Comparison of ENCODE assay signal across 27 cellular contexts in the genomic region with DNA sequence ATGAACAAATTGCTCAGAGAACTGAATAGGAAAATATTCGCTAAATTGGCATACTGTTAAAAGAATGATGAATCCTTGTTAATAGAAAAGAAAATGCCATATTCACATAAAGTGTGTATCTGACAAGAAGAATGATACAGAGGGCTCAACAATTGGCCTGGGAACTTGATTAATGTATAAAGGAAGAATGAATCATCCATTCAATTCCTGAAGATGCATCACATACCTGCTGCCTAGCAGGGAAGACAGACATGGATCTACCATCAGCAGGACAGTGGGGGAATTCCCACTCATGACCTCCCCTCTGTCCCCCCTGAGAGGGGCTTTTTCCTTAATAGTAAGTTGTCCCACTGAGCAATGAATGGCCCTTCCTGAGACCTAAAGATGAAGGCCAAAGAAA. TPM values are rescaled to one million over a fixed set of nuclear protein-coding genes. Genes with fewer than 3 reads are reported as not detected.
"Had no signal": no experiment of that assay in that cellular context is flagged by ENCODE, and none has a peak within 500 bp of the region (broad histone marks: within the 10 kb centered on the region; RNA-seq: fewer than 3 reads in every experiment).

No MANE protein-coding gene starts in this region.

- H3K27ac Mint-ChIP-seq: activated B cell treated with CpG ODN at 0.5 μM for 24 hours; activated CD4-positive, alpha-beta T cell treated with anti-CD3 and anti-CD28 coated beads for 36 hours; activated naive CD4-positive, alpha-beta T cell treated with anti-CD3 and anti-CD28 coated beads, Interleukin-2, amount 50 U/mL, for 72 hours; activated T-cell treated with anti-CD3 and anti-CD28 coated beads, Interleukin-2, amount 50 U/mL, for 24 hours; activated T-helper 17 cell treated with anti-CD3 and anti-CD28 coated beads, Interleukin-2, amount 50 U/mL, for 72 hours; nephron; stimulated activated naive CD8-positive, alpha-beta T cell treated with anti-CD3 and anti-CD28 coated beads, Interleukin-15, Interleukin-2, amounts not matched to agents 100 ng/mL and 50 ng/mL, for 24 hours; T-helper 1 cell treated with Interleukin-12 subunit alpha and Interleukin-12 subunit beta and Interleukin-4 antibody, amounts not matched to agents 30 μg/mL and 1 μg/mL, for 36 hours had no signal

- FAIRE-seq: kidney, pancreas had no signal

- H3K4me3 Mint-ChIP-seq: activated B cell treated with CpG ODN at 0.5 μM for 24 hours; activated CD4-positive, alpha-beta T cell treated with anti-CD3 and anti-CD28 coated beads for 36 hours; activated T-cell treated with anti-CD3 and anti-CD28 coated beads, Interleukin-2, amount 50 U/mL, for 24 hours; activated T-helper 17 cell treated with anti-CD3 and anti-CD28 coated beads, Interleukin-2, amount 50 U/mL, for 72 hours; brain; nephron; stimulated activated naive CD8-positive, alpha-beta T cell treated with anti-CD3 and anti-CD28 coated beads, Interleukin-15, Interleukin-2, amounts not matched to agents 100 ng/mL and 50 ng/mL, for 24 hours; T-helper 1 cell treated with Interleukin-12 subunit alpha and Interleukin-12 subunit beta and Interleukin-4 antibody, amounts not matched to agents 30 μg/mL and 1 μg/mL, for 36 hours had no signal

- DNase-seq: activated B cell treated with CpG ODN at 0.5 μM for 24 hours; activated CD4-positive, alpha-beta T cell treated with anti-CD3 and anti-CD28 coated beads for 36 hours; activated CD4-positive, alpha-beta T cell treated with anti-CD3 and anti-CD28 coated beads, Interleukin-2, amount 50 U/mL, for 4 hours; activated CD8-positive, alpha-beta memory T cell treated with anti-CD3 and anti-CD28 coated beads for 24 hours; activated CD8-positive, alpha-beta memory T cell treated with anti-CD3 and anti-CD28 coated beads, Interleukin-2, amount 50 U/mL, for 4 hours; activated T-cell treated with anti-CD3 and anti-CD28 coated beads, Interleukin-2, amount 50 U/mL, for 24 hours; aorta; central memory CD4-positive, alpha-beta T cell; dorsolateral prefrontal cortex; heart right ventricle; kidney; left ventricle myocardium inferior; pancreas; psoas muscle; right cardiac atrium; stimulated activated CD4-positive, alpha-beta T cell treated with anti-CD3 and anti-CD28 coated beads, Interleukin-4, amount 100 ng/mL, for 4 hours; substantia nigra; T1000; thyroid gland had no signal

- H3K4me3 ChIP-seq: dorsolateral prefrontal cortex, heart right ventricle, left ventricle myocardium inferior, pancreas, psoas muscle, thyroid gland had no signal

- H3K36me3 Mint-ChIP-seq: activated naive CD4-positive, alpha-beta T cell treated with anti-CD3 and anti-CD28 coated beads, Interleukin-2, amount 50 U/mL, for 72 hours had no signal

- H3K27me3 Mint-ChIP-seq: brain; stimulated activated naive CD8-positive, alpha-beta T cell treated with anti-CD3 and anti-CD28 coated beads, Interleukin-15, Interleukin-2, amounts not matched to agents 100 ng/mL and 50 ng/mL, for 24 hours had no signal

- H3K27ac ChIP-seq: dorsolateral prefrontal cortex, epithelial cell of prostate, heart right ventricle, left ventricle myocardium inferior, neutrophil, pancreas, psoas muscle, thyroid gland had no signal

- H3K36me3 ChIP-seq: neutrophil, thyroid gland had no signal

- H3K4me1 Mint-ChIP-seq: activated B cell treated with CpG ODN at 0.5 μM for 24 hours; activated CD4-positive, alpha-beta T cell treated with anti-CD3 and anti-CD28 coated beads for 36 hours; activated T-helper 17 cell treated with anti-CD3 and anti-CD28 coated beads, Interleukin-2, amount 50 U/mL, for 72 hours had no signal

- H3K9me3 Mint-ChIP-seq: activated B cell treated with CpG ODN at 0.5 μM for 24 hours; activated naive CD4-positive, alpha-beta T cell treated with anti-CD3 and anti-CD28 coated beads, Interleukin-2, amount 50 U/mL, for 72 hours; activated T-cell treated with anti-CD3 and anti-CD28 coated beads, Interleukin-2, amount 50 U/mL, for 24 hours; activated T-helper 17 cell treated with anti-CD3 and anti-CD28 coated beads, Interleukin-2, amount 50 U/mL, for 72 hours; brain; nephron; stimulated activated naive CD8-positive, alpha-beta T cell treated with anti-CD3 and anti-CD28 coated beads, Interleukin-15, Interleukin-2, amounts not matched to agents 100 ng/mL and 50 ng/mL, for 24 hours; T-helper 1 cell treated with Interleukin-12 subunit alpha and Interleukin-12 subunit beta and Interleukin-4 antibody, amounts not matched to agents 30 μg/mL and 1 μg/mL, for 36 hours had no signal

- ATAC-seq: activated CD4-positive, alpha-beta T cell treated with anti-CD3 and anti-CD28 coated beads for 36 hours; activated naive CD4-positive, alpha-beta T cell treated with anti-CD3 and anti-CD28 coated beads, Interleukin-2, amount 50 U/mL, for 72 hours; activated T-helper 17 cell treated with anti-CD3 and anti-CD28 coated beads, Interleukin-2, amount 50 U/mL, for 72 hours; pancreas; psoas muscle; right cardiac atrium had no signal

- H3K27me3 ChIP-seq: dorsolateral prefrontal cortex, heart right ventricle, pancreas, thyroid gland had no signal

- H3K9me3 ChIP-seq: heart right ventricle, left ventricle myocardium inferior, neutrophil, pancreas, psoas muscle, thyroid gland had no signal

RNA-seq across cellular contexts. Expression of gene PTPN21, which starts 13.5 kb away (rescaled TPM):
- total RNA-seq: activated naive CD4-positive, alpha-beta T cell treated with anti-CD3 and anti-CD28 coated beads, Interleukin-2, amount 50 U/mL, for 72 hours; activated T-helper 17 cell treated with anti-CD3 and anti-CD28 coated beads, Interleukin-2, amount 50 U/mL, for 72 hours had no signal
